23 cellular contexts compared by ENCODE assay signal in the genomic region with DNA sequence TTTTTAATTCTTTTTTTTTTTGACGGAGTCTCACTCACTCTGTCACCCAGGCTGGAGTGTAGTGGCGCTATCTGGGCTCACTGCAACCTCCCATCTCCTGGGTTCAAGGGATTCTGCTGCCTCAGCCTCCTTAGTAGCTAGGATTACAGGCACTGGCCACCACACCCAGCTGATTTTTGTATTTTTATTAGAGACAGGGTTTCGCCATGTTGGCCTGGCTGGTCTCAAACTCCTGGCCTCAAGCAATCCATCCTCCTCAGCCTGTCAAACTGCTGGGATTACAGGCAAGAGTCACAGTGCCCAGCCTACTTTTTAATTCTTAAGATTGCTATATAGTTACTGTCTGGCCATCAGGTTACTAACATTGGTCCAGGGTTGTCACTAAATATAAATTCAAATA. TPM values are rescaled to one million over a fixed set of nuclear protein-coding genes. Genes with fewer than 3 reads are reported as not detected.
DNase-seq lines count a peak whose midpoint lies in the region; TF ChIP-seq lines count a peak whose summit lies in the region.
"Had no signal": no experiment of that assay in that cellular context is flagged by ENCODE, and none has a peak within 500 bp of the region (broad histone marks: within the 10 kb centered on the region; RNA-seq: fewer than 3 reads in every experiment).

No MANE protein-coding gene starts in this region.

- no peak overlapping the region for H4K8ac ChIP-seq in mesenchymal stem cell (ENCODE audit: low read length)

- POLR2A ChIA-PET in HEK293T (lab: Yijun Ruan, JAX) = no interaction called here

- H2BK12ac ChIP-seq in mesenchymal stem cell (ENCODE audit: low read length in 2 of 2) = no peak overlapping the region

- H4K91ac ChIP-seq in mesenchymal stem cell (ENCODE audit: low read length) = no peak overlapping the region

- H3K9ac ChIP-seq in BLaER1 (no peak overlapping the region), MM.1S (ENCODE audit: low read length) (peak overlapping the region; percentile 31; the same call in 1 of the 2 replicates), mesenchymal stem cell (ENCODE audit: low read length) (no peak overlapping the region)

- H3K79me1 ChIP-seq in mesenchymal stem cell (replicated peaks; ENCODE audit: low read length, poor library complexity, severe bottlenecking) = peaks cover 20% of the 10 kb centered on the region

- 96% methylated on average over 3 of the region's 3 CpGs for WGBS in mesenchymal stem cell
- WGBS in stomach, 5 donors = 93 to 97% (median 96%) methylated on average over 3 of the region's 3 CpGs

- H2AFZ ChIP-seq in MM.1S (ENCODE audit: low read length) (no peak overlapping the region), mesenchymal stem cell (ENCODE audit: low read depth, low read length) (no peak overlapping the region)

- no peaks in the 10 kb centered on the region for H3K9me2 ChIP-seq in MM.1S (replicated peaks; ENCODE audit: insufficient read depth, low read length)

- intact Hi-C loops in stomach (cut with DNase I; ENCODE audit: low total_unique reads) = no loop called here

- no peak overlapping the region for H3K23ac ChIP-seq in mesenchymal stem cell (ENCODE audit: low read length in 2 of 2)

- H4K20me1 ChIP-seq in BLaER1 (peaks cover 20% of the 10 kb centered on the region; the same call in 1 of the 2 replicates), MM.1S (ENCODE audit: insufficient read depth, low read length) (no peaks in the 10 kb centered on the region)

- H2BK15ac ChIP-seq in mesenchymal stem cell (ENCODE audit: low read depth, poor library complexity, severe bottlenecking) = no peak overlapping the region

- H3K4ac ChIP-seq in mesenchymal stem cell (ENCODE audit: low read depth in 1 of 2, low read length in 2 of 2) = no peak overlapping the region

- no peak overlapping the region for H2BK120ac ChIP-seq in mesenchymal stem cell (ENCODE audit: low read depth, low read length)

- no peak overlapping the region for H3K18ac ChIP-seq in mesenchymal stem cell (ENCODE audit: low read depth in 1 of 2, low read length in 2 of 2)

- H3K4me1 ChIP-seq in BLaER1 (peaks cover 11% of the 10 kb centered on the region), MM.1S (ENCODE audit: low read length) (peaks cover 59% of the 10 kb centered on the region), mesenchymal stem cell (ENCODE audit: control insufficient read depth, insufficient read depth, low read depth, low read length) (peaks cover 2% of the 10 kb centered on the region), stomach (peaks cover 0 to 23% (median 14%) of the 10 kb centered on the region in 4 donors)

- CTCF ChIA-PET in HEK293T (lab: Yijun Ruan, JAX) = no interaction called here

- H3K9me3 ChIP-seq in BLaER1 (no peaks in the 10 kb centered on the region), MM.1S (replicated peaks; ENCODE audit: insufficient read depth, low read length) (no peaks in the 10 kb centered on the region), mesenchymal stem cell (ENCODE audit: control insufficient read depth, low read length) (no peaks in the 10 kb centered on the region), stomach (no peaks in the 10 kb centered on the region)

- TF ChIP-seq EP300 in stomach (IDR thresholded peaks at IDR 0.05) = no peak

- peaks cover 47% of the 10 kb centered on the region for H3K79me2 ChIP-seq in MM.1S (ENCODE audit: low read length)

- H2AK5ac ChIP-seq in mesenchymal stem cell (ENCODE audit: low read length, severe bottlenecking) = no peak overlapping the region

- H3K27ac ChIP-seq in BLaER1 (no peak overlapping the region), MM.1S (ENCODE audit: low read length) (peak overlapping the region; percentile 68; the same call in 1 of the 2 replicates), mesenchymal stem cell (ENCODE audit: low read length, poor library complexity, severe bottlenecking) (no peak overlapping the region), stomach (no peak overlapping the region)
- H3K27ac ChIP-seq: RWPE1 had no signal

- H3K14ac ChIP-seq in mesenchymal stem cell (ENCODE audit: low read length in 2 of 2) = no peak overlapping the region

- TF ChIP-seq POLR2A in stomach (IDR thresholded peaks at IDR 0.05) = no peak

- no peaks in the 10 kb centered on the region for H3K27me3 ChIP-seq in BLaER1
- no peaks in the 10 kb centered on the region for H3K27me3 ChIP-seq in MM.1S (replicated peaks; ENCODE audit: insufficient read depth, low read length)
- H3K27me3 ChIP-seq in mesenchymal stem cell (ENCODE audit: control insufficient read depth in 1 of 2, insufficient read depth in 1 of 2, low read length in 2 of 2) = no peaks in the 10 kb centered on the region
- no peaks in the 10 kb centered on the region for H3K27me3 ChIP-seq in stomach

- H3K4me2 ChIP-seq in BLaER1 = peak overlapping the region; percentile 41
- peak overlapping the region; percentile 42 for H3K4me2 ChIP-seq in MM.1S (ENCODE audit: low read depth, low read length)
- no peak overlapping the region for H3K4me2 ChIP-seq in mesenchymal stem cell (ENCODE audit: low read length, poor library complexity, severe bottlenecking)

- H3F3A ChIP-seq in MM.1S (ENCODE audit: insufficient read depth, low read length) = peaks cover 43% of the 10 kb centered on the region

- TF ChIP-seq CTCF in MM.1S (IDR thresholded peaks at IDR 0.05; ENCODE audit: low read length) = no peak
- TF ChIP-seq CTCF in stomach (IDR thresholded peaks at IDR 0.05) = no peak

- DNase-seq in HEK293T (ENCODE audit: extremely low spot score) (no peak), MM.1S (no peak), mesenchymal stem cell (peak; percentile 7), Ammon's horn (ENCODE audit: low spot score) (no peak), iPS-NIHi11 (ENCODE audit: low spot score) (no peak), NCI-H2107 (lab: John Stamatoyannopoulos, UW) (no peak), stomach (no peak)
- DNase-seq: 8988T; ACHN; C1 segment of cervical spinal cord; CD4-positive, alpha-beta memory T cell; COR-L47; DMS53; KG1; NCI-H1105 treated with DMSO at 0.1 percent for 48 hours; NCI-H146; NCI-H1930; NCI-H446; NCI-H526 treated with DMSO at 0.1 percent for 48 hours; SHP77; T-helper 1 cell had no signal

- H3K4me3 ChIP-seq in BLaER1 (no peak overlapping the region), MM.1S (ENCODE audit: low read length) (peak overlapping the region; percentile 13), mesenchymal stem cell (ENCODE audit: insufficient read depth in 1 of 2, low read depth in 1 of 2, low read length in 2 of 2) (no peak overlapping the region), stomach (no peak overlapping the region)

- H3K36me3 ChIP-seq in BLaER1 = no peaks in the 10 kb centered on the region
- no peaks in the 10 kb centered on the region for H3K36me3 ChIP-seq in MM.1S (replicated peaks; ENCODE audit: insufficient read depth, low read length)
- H3K36me3 ChIP-seq in mesenchymal stem cell (ENCODE audit: control insufficient read depth in 1 of 2, insufficient read depth in 2 of 2, low read depth in 1 of 2, low read length in 2 of 2) = no peaks in the 10 kb centered on the region
- no peaks in the 10 kb centered on the region for H3K36me3 ChIP-seq in stomach

- H2BK5ac ChIP-seq in mesenchymal stem cell (ENCODE audit: low read depth, low read length, poor library complexity, severe bottlenecking) = peak overlapping the region; percentile 19

TF ChIP-seq in HEK293T, 16 proteins besides CTCF, POLR2A, EP300 and RAD21:
- TF ChIP-seq, protein P1, sequence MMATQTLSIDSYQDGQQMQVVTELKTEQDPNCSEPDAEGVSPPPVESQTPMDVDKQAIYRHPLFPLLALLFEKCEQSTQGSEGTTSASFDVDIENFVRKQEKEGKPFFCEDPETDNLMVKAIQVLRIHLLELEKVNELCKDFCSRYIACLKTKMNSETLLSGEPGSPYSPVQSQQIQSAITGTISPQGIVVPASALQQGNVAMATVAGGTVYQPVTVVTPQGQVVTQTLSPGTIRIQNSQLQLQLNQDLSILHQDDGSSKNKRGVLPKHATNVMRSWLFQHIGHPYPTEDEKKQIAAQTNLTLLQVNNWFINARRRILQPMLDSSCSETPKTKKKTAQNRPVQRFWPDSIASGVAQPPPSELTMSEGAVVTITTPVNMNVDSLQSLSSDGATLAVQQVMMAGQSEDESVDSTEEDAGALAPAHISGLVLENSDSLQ (IDR thresholded peaks at IDR 0.05) = peak; percentile 28; the same call in 1 of the 2 replicates
- no peak for TF ChIP-seq FOXK2 (IDR thresholded peaks at IDR 0.05)

RNA-seq across cellular contexts. Expression of a gene that starts 59.6 kb away (rescaled TPM):
- polyA plus RNA-seq in mesenchymal stem cell (2013, experiment 1 of 2) = 26.1 TPM
- 27.1 TPM for polyA plus RNA-seq in mesenchymal stem cell (2013, experiment 2 of 2)
- total RNA-seq in stomach = 10 to 100 TPM in 4 of 5 donors, 1 to 10 TPM in 1; 9.9 to 75.0 (median 28.7) TPM
- polyA plus RNA-seq in stomach = 10 to 100 TPM; 16.0 to 39.0 (median 22.3) TPM

RNA-seq across cellular contexts. Expression of a gene that starts 59.9 kb away (rescaled TPM):
- polyA plus RNA-seq in mesenchymal stem cell (2013, experiment 1 of 2) = 7.2 TPM
- polyA plus RNA-seq in mesenchymal stem cell (2013, experiment 2 of 2) = 5.7 TPM
- 10 to 100 TPM; 14.0 to 54.9 (median 19.6) TPM for total RNA-seq in stomach
- polyA plus RNA-seq in stomach = 1 to 10 TPM; 1.1 to 1.8 (median 1.5) TPM
